ENCODE assay signal across 10 cellular contexts in the genomic region with DNA sequence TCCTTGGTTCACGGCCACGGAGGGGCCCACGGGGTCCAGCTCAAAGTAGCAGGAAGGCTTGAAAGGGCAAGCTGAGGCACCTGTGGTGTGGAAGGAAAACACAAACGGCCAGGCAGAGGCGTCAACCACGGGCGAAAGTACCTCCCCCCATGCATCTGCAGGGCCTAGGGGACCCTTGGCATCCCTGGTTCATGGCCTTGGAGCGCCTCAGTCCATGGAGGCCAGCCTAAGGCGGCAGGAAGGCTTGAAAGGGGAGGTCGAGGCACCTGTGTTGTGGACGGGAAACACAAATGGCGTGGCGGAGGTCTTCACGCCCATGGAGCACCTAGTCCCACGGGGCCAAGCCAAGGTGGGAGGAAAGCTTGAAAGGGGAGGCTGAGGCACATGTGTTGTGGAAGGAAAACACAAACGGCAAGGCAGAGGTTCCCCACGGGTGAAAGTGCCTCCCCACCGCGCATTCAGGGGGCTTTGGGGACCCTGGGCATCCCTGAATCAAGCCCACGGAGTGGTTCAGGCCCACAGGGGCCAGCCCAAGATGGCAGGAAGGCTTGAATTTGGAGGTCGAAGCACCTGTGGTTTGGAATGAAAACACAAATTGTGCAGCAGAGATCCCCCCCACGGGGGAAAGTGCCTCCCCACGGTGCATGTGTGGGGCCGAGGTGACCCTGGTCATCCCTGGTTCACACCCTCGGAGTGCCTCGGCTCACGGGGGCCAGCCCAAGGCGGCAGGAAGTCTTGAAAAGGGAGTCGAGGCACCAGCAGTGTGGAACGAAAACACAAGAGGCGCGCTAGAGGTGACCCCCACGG.
A peak's percentile ranks its signal among the peaks of the same experiment; 100 is the strongest.
DNase-seq lines count a peak whose midpoint lies in the region; ATAC-seq and TF ChIP-seq lines count a peak whose summit lies in the region.
"Had no signal": no experiment of that assay in that cellular context is flagged by ENCODE, and none has a peak within 500 bp of the region (broad histone marks: within the 10 kb centered on the region; RNA-seq: fewer than 3 reads in every experiment).

No MANE protein-coding gene starts in this region.

- H3K4me1 Mint-ChIP-seq in activated CD4-positive, alpha-beta memory T cell treated with anti-CD3 and anti-CD28 coated beads, Interleukin-2, amount 10 ng/mL, durations not matched to agents 7 days and 5 days = no peaks in the 10 kb centered on the region
- no peaks in the 10 kb centered on the region for H3K4me1 Mint-ChIP-seq in nephron progenitor cell

- H3K27ac ChIP-seq in SK-N-SH (ENCODE audit: low read depth in 2 of 2, low read length in 1 of 2) (no peak overlapping the region), left ventricle myocardium inferior (replicated peaks) (no peak overlapping the region)
- H3K27ac ChIP-seq: 22Rv1, VCaP had no signal

- no peak for TF ChIP-seq RAD21 in SK-N-SH (IDR thresholded peaks at IDR 0.05; ENCODE audit: low read length)

- H3K27ac Mint-ChIP-seq in activated CD4-positive, alpha-beta memory T cell treated with anti-CD3 and anti-CD28 coated beads, Interleukin-2, amount 10 ng/mL, durations not matched to agents 7 days and 5 days = no peak overlapping the region
- H3K27ac Mint-ChIP-seq in nephron progenitor cell = no peak overlapping the region

- DNase-seq in SK-N-SH = peak; percentile 0
- DNase-seq in activated CD4-positive, alpha-beta memory T cell treated with anti-CD3 and anti-CD28 coated beads, Interleukin-2, amount 10 ng/mL, durations not matched to agents 7 days and 5 days = peak; percentile 3
- DNase-seq in left ventricle myocardium inferior = peak; percentile 5
- DNase-seq in sciatic nerve (ENCODE audit: low spot score) = peak; percentile 21
- DNase-seq in G401 (ENCODE audit: low spot score) = no peak
- no peak for DNase-seq in nephron progenitor cell
- no peak for DNase-seq in NCI-H1092 treated with DMSO at 0.1 percent for 48 hours (lab: John Stamatoyannopoulos, UW)

- H3K4me1 ChIP-seq in SK-N-SH (ENCODE audit: control insufficient read depth in 1 of 2, insufficient read depth in 2 of 2, low read depth in 1 of 2, low read length in 1 of 2) (no peaks in the 10 kb centered on the region), left ventricle myocardium inferior (no peaks in the 10 kb centered on the region)

- intact Hi-C loops in left ventricle myocardium inferior (cut with micrococcal nuclease) (no loop called here), sciatic nerve (cut with DNase I) (no loop called here)

- H3K27me3 ChIP-seq in SK-N-SH (ENCODE audit: insufficient read depth) (no peaks in the 10 kb centered on the region; the same call in 1 of the 2 replicates), left ventricle myocardium inferior (ENCODE audit: low read depth) (no peaks in the 10 kb centered on the region)

- no peak for TF ChIP-seq EP300 in SK-N-SH (IDR thresholded peaks at IDR 0.05; ENCODE audit: borderline replicate concordance in 1 of 2, low read depth in 1 of 2, low read length in 1 of 2)

- in situ Hi-C loops in G401 (cut with HindIII; ENCODE audit: low sequenced_read_pairs) = no loop called here

- no peak for ATAC-seq in SK-N-SH treated with all-trans-retinoic acid at 6 μM for 48 hours
- no peak for ATAC-seq in sciatic nerve

- POLR2A ChIA-PET in SK-N-SH (lab: Yijun Ruan, JAX) = no interaction called here
- POLR2A ChIA-PET in activated CD4-positive, alpha-beta memory T cell treated with anti-CD3 and anti-CD28 coated beads, Interleukin-2, amount 10 ng/mL, durations not matched to agents 7 days and 5 days (lab: Charles Lee) = no interaction called here

- H3F3A ChIP-seq in SK-N-SH (replicated peaks; ENCODE audit: insufficient read depth) = no peaks in the 10 kb centered on the region

- H3K9me3 Mint-ChIP-seq in activated CD4-positive, alpha-beta memory T cell treated with anti-CD3 and anti-CD28 coated beads, Interleukin-2, amount 10 ng/mL, durations not matched to agents 7 days and 5 days = peaks cover 35% of the 10 kb centered on the region
- peaks cover 95% of the 10 kb centered on the region for H3K9me3 Mint-ChIP-seq in nephron progenitor cell

- H2AFZ ChIP-seq in SK-N-SH (ENCODE audit: low read depth) = no peak overlapping the region

- no peaks in the 10 kb centered on the region for H3K9me3 ChIP-seq in SK-N-SH
- peaks cover 96% of the 10 kb centered on the region for H3K9me3 ChIP-seq in left ventricle myocardium inferior (replicated peaks)

- no peak overlapping the region for H3K4me3 Mint-ChIP-seq in activated CD4-positive, alpha-beta memory T cell treated with anti-CD3 and anti-CD28 coated beads, Interleukin-2, amount 10 ng/mL, durations not matched to agents 7 days and 5 days
- no peak overlapping the region for H3K4me3 Mint-ChIP-seq in nephron progenitor cell

- H3K4me3 ChIP-seq in SK-N-SH (ENCODE audit: low read depth in 2 of 2, low read length in 1 of 2) (no peak overlapping the region), left ventricle myocardium inferior (no peak overlapping the region)

- H3K36me3 Mint-ChIP-seq in activated CD4-positive, alpha-beta memory T cell treated with anti-CD3 and anti-CD28 coated beads, Interleukin-2, amount 10 ng/mL, durations not matched to agents 7 days and 5 days (ENCODE audit: low read depth) = peaks cover 2% of the 10 kb centered on the region
- H3K36me3 Mint-ChIP-seq in nephron progenitor cell (ENCODE audit: low read depth) = no peaks in the 10 kb centered on the region

- H3K4me2 ChIP-seq in SK-N-SH = no peak overlapping the region

- H3K79me2 ChIP-seq in SK-N-SH (ENCODE audit: insufficient read depth) = no peaks in the 10 kb centered on the region

- H4K20me1 ChIP-seq in SK-N-SH (ENCODE audit: insufficient read depth) = no peaks in the 10 kb centered on the region

- H3K27me3 Mint-ChIP-seq in activated CD4-positive, alpha-beta memory T cell treated with anti-CD3 and anti-CD28 coated beads, Interleukin-2, amount 10 ng/mL, durations not matched to agents 7 days and 5 days = no peaks in the 10 kb centered on the region
- H3K27me3 Mint-ChIP-seq in nephron progenitor cell (ENCODE audit: low read depth, poor library complexity) = no peaks in the 10 kb centered on the region

- no peaks in the 10 kb centered on the region for H3K9me2 ChIP-seq in SK-N-SH

- WGBS in SK-N-SH (ENCODE audit: low lambda C conversion rate) = 12% methylated on average over 29 of the region's 33 CpGs

- no peak overlapping the region for H3K9ac ChIP-seq in SK-N-SH

- H3K36me3 ChIP-seq in SK-N-SH (replicated peaks in 1 of 2; ENCODE audit: control insufficient read depth in 1 of 2, insufficient read depth in 2 of 2, low read length in 1 of 2) = no peaks in the 10 kb centered on the region
- H3K36me3 ChIP-seq in left ventricle myocardium inferior = no peaks in the 10 kb centered on the region

- CTCF ChIA-PET in SK-N-SH (lab: Yijun Ruan, JAX) = no interaction called here
- CTCF ChIA-PET in activated CD4-positive, alpha-beta memory T cell treated with anti-CD3 and anti-CD28 coated beads, Interleukin-2, amount 10 ng/mL, durations not matched to agents 7 days and 5 days (lab: Charles Lee) = no interaction called here

- TF ChIP-seq CTCF in SK-N-SH (IDR thresholded peaks at IDR 0.05) (no peak), left ventricle myocardium inferior (IDR thresholded peaks at IDR 0.05; ENCODE audit: borderline replicate concordance) (no peak), nephron progenitor cell (IDR thresholded peaks at IDR 0.05) (no peak)

TF ChIP-seq in SK-N-SH, 30 proteins besides CTCF, POLR2A, EP300 and RAD21:
- TF ChIP-seq SIN3A (IDR thresholded peaks at IDR 0.05; ENCODE audit: borderline replicate concordance, low read depth, low read length) = no peak
- TF ChIP-seq JUND (IDR thresholded peaks at IDR 0.05) = no peak
- TF ChIP-seq, protein P1, sequence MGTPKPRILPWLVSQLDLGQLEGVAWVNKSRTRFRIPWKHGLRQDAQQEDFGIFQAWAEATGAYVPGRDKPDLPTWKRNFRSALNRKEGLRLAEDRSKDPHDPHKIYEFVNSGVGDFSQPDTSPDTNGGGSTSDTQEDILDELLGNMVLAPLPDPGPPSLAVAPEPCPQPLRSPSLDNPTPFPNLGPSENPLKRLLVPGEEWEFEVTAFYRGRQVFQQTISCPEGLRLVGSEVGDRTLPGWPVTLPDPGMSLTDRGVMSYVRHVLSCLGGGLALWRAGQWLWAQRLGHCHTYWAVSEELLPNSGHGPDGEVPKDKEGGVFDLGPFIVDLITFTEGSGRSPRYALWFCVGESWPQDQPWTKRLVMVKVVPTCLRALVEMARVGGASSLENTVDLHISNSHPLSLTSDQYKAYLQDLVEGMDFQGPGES (IDR thresholded peaks at IDR 0.05; ENCODE audit: low read depth, low read length) = no peak
TF ChIP-seq in SK-N-SH: peak in this region for 0.

TF ChIP-seq in SK-N-SH treated with all-trans-retinoic acid at 6 μM for 48 hours, 23 proteins besides CTCF, POLR2A, EP300 and RAD21 (continues in another document):
- TF ChIP-seq ZNF565 (CRISPR knock-in tag; conservative IDR thresholded peaks at IDR 0.05; ENCODE audit: low read depth) (no peak), BACH2 (CRISPR knock-in tag; IDR thresholded peaks at IDR 0.05; ENCODE audit: borderline replicate concordance) (no peak), TOX (CRISPR knock-in tag; IDR thresholded peaks at IDR 0.05; ENCODE audit: borderline replicate concordance) (no peak), ARNTL (CRISPR knock-in tag; IDR thresholded peaks at IDR 0.05; ENCODE audit: borderline replicate concordance, low read depth) (no peak), ZNF8 (CRISPR knock-in tag; IDR thresholded peaks at IDR 0.05) (no peak), PPARA (CRISPR knock-in tag; IDR thresholded peaks at IDR 0.05; ENCODE audit: borderline replicate concordance) (no peak), ZNF70 (CRISPR knock-in tag; IDR thresholded peaks at IDR 0.05) (no peak)
- TF ChIP-seq, protein P2, sequence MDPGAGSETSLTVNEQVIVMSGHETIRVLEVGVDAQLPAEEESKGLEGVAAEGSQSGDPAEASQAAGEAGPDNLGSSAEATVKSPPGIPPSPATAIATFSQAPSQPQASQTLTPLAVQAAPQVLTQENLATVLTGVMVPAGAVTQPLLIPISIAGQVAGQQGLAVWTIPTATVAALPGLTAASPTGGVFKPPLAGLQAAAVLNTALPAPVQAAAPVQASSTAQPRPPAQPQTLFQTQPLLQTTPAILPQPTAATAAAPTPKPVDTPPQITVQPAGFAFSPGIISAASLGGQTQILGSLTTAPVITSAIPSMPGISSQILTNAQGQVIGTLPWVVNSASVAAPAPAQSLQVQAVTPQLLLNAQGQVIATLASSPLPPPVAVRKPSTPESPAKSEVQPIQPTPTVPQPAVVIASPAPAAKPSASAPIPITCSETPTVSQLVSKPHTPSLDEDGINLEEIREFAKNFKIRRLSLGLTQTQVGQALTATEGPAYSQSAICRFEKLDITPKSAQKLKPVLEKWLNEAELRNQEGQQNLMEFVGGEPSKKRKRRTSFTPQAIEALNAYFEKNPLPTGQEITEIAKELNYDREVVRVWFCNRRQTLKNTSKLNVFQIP (CRISPR knock-in tag; IDR thresholded peaks at IDR 0.05; ENCODE audit: borderline replicate concordance, low read depth) = no peak

Comparison
In these comparisons a context has a peak if more than half of its experiments do, and no peak if none do; other contexts are left out.
1. DNase-seq: peak in SK-N-SH (single experiment), activated CD4-positive, alpha-beta memory T cell treated with anti-CD3 and anti-CD28 coated beads, Interleukin-2, amount 10 ng/mL, durations not matched to agents 7 days and 5 days (single experiment), left ventricle myocardium inferior (single experiment) and sciatic nerve (single experiment); none in G401 (single experiment), nephron progenitor cell (single experiment) and NCI-H1092 treated with DMSO at 0.1 percent for 48 hours (single experiment).